20 cellular contexts compared by ENCODE assay signal in genomic region chr1:2805801-2806430, GRCh38. TPM values are rescaled to one million over a fixed set of nuclear protein-coding genes. Genes with fewer than 3 reads are reported as not detected.
DNase-seq lines count a peak whose midpoint lies in the region; ATAC-seq, FAIRE-seq and TF ChIP-seq lines count a peak whose summit lies in the region.
"Had no signal": no experiment of that assay in that cellular context is flagged by ENCODE, and none has a peak within 500 bp of the region (broad histone marks: within the 10 kb centered on the region; RNA-seq: fewer than 3 reads in every experiment).

No MANE protein-coding gene starts in this region.

- H3K4me3 ChIP-seq in HEK293 (ENCODE audit: low read depth, low read length) (no peak overlapping the region), body of pancreas (no peak overlapping the region), kidney (ENCODE audit: low read length in 2 of 2) (no peak overlapping the region), neural progenitor cell (no peak overlapping the region)
- H3K4me3 ChIP-seq: K562, MG63 had no signal

- H3K27me3 ChIP-seq in body of pancreas (peaks cover 0 to 5% of the 10 kb centered on the region in 2 donors), neural progenitor cell (no peaks in the 10 kb centered on the region)

- no peak overlapping the region for H3K9ac ChIP-seq in kidney (ENCODE audit: low read length in 2 of 2)
- no peak overlapping the region for H3K9ac ChIP-seq in neural progenitor cell

- no peak for DNase-seq in body of pancreas
- peak; percentile 56 for DNase-seq in kidney
- DNase-seq in neural progenitor cell (ENCODE audit: low spot score) = no peak
- DNase-seq in cerebellar cortex (ENCODE audit: low spot score) = no peak
- DNase-seq: BE2C, EL, GF-D8, MG63, NCI-H1417 treated with DMSO at 0.1 percent for 48 hours, NCI-H187, NCI-H446, NCI-H526, OCI-M1, SHP77 had no signal

- H3K9me3 ChIP-seq in HEK293 (ENCODE audit: control insufficient read depth, insufficient read depth, low read depth, low read length) (no peaks in the 10 kb centered on the region), body of pancreas (no peaks in the 10 kb centered on the region), kidney (ENCODE audit: control insufficient read depth in 1 of 2, low read length in 2 of 2) (no peaks in the 10 kb centered on the region), neural progenitor cell (ENCODE audit: low read depth) (no peaks in the 10 kb centered on the region)
- H3K9me3 ChIP-seq: BE2C, MG63 had no signal

- no peak overlapping the region for H2AFZ ChIP-seq in neural progenitor cell (replicated peaks)

- H4K20me1 ChIP-seq in neural progenitor cell (ENCODE audit: low read depth) = no peaks in the 10 kb centered on the region

- H3K36me3 ChIP-seq in HEK293 (ENCODE audit: control insufficient read depth in 2 of 2, insufficient read depth in 1 of 2, low read length in 2 of 2) (no peaks in the 10 kb centered on the region), body of pancreas (replicated peaks in 1 of 2; ENCODE audit: insufficient read depth in 1 of 2, low read depth in 2 of 2) (no peaks in the 10 kb centered on the region), kidney (ENCODE audit: control insufficient read depth in 1 of 2, insufficient read depth in 2 of 2, low read length in 2 of 2) (no peaks in the 10 kb centered on the region), neural progenitor cell (no peaks in the 10 kb centered on the region)
- H3K36me3 ChIP-seq: BE2C, MG63 had no signal

- H3K36me3 Mint-ChIP-seq in neural progenitor cell = no peaks in the 10 kb centered on the region

- POLR2A ChIA-PET in HEK293 (lab: Yijun Ruan, JAX) = no interaction called here

- peaks cover 3% of the 10 kb centered on the region for H3K27me3 Mint-ChIP-seq in neural progenitor cell (ENCODE audit: insufficient read depth, low read depth)

- no peak for FAIRE-seq in kidney (lab: Jason Lieb, UNC)
- FAIRE-seq: H1, K562, RCC 7860 had no signal

- CTCF ChIA-PET in HEK293 (lab: Yijun Ruan, JAX) = no interaction called here

- H3K4me1 ChIP-seq in HEK293 (ENCODE audit: control insufficient read depth, insufficient read depth, low read length) (no peaks in the 10 kb centered on the region), body of pancreas (peaks cover 13% of the 10 kb centered on the region), kidney (ENCODE audit: control insufficient read depth in 1 of 2, insufficient read depth in 1 of 2, low read depth in 1 of 2, low read length in 2 of 2) (no peaks in the 10 kb centered on the region), neural progenitor cell (no peaks in the 10 kb centered on the region)
- H3K4me1 ChIP-seq: BE2C had no signal

- H3K27ac Mint-ChIP-seq in neural progenitor cell = peak overlapping the region; percentile 79

- TF ChIP-seq POLR2A in body of pancreas (IDR thresholded peaks at IDR 0.05) = no peak

- H3K9me3 Mint-ChIP-seq in neural progenitor cell = no peaks in the 10 kb centered on the region

- intact Hi-C loops in body of pancreas (cut with DNase I) = no loop called here
- intact Hi-C loops in kidney (cut with DNase I) = no loop called here

- H3F3A ChIP-seq in neural progenitor cell (ENCODE audit: low read depth) = no peaks in the 10 kb centered on the region

- no peak overlapping the region for H3K27ac ChIP-seq in HEK293 (ENCODE audit: extremely low read depth, low read depth, low read length)
- no peak overlapping the region for H3K27ac ChIP-seq in body of pancreas
- no peak overlapping the region for H3K27ac ChIP-seq in kidney (ENCODE audit: low read depth in 2 of 2, low read length in 2 of 2)
- H3K27ac ChIP-seq in neural progenitor cell = no peak overlapping the region

- WGBS in body of pancreas, 2 donors = 47 to 51% methylated on average over 22 to 24 of the region's 25 CpGs

- peaks cover 3% of the 10 kb centered on the region for H3K4me1 Mint-ChIP-seq in neural progenitor cell

- TF ChIP-seq CTCF in HEK293 (tag by site-specific recombination; IDR thresholded peaks at IDR 0.05) (no peak), body of pancreas (IDR thresholded peaks at IDR 0.05) (no peak), kidney (IDR thresholded peaks at IDR 0.05; ENCODE audit: borderline replicate concordance, extremely low read depth, insufficient read depth) (no peak), neural progenitor cell (IDR thresholded peaks at IDR 0.05) (no peak)

- no peak overlapping the region for H3K4me2 ChIP-seq in neural progenitor cell

- no peak overlapping the region for H3K4me3 Mint-ChIP-seq in neural progenitor cell

- no peaks in the 10 kb centered on the region for H3K79me2 ChIP-seq in neural progenitor cell (ENCODE audit: low read depth)

- ATAC-seq in body of pancreas (peak; percentile 7), HG03378 (IDR thresholded peaks at IDR 0.05; ENCODE audit: unreplicated experiment) (no peak), GM21447 (IDR thresholded peaks at IDR 0.05; ENCODE audit: unreplicated experiment) (no peak)
- ATAC-seq: K562 had no signal

TF ChIP-seq in HEK293, 187 proteins besides CTCF, POLR2A, EP300 and RAD21:
- TF ChIP-seq HOXD13 (CRISPR knock-in tag; IDR thresholded peaks at IDR 0.05; ENCODE audit: borderline replicate concordance) = no peak
- peak; percentile 83 for TF ChIP-seq ZNF623 (tag by site-specific recombination; IDR thresholded peaks at IDR 0.05)

RNA-seq across cellular contexts. Expression of gene TTC34, which starts 4.4 kb away (rescaled TPM):
- total RNA-seq in body of pancreas (under 1 TPM; under 0.01 to 0.52 TPM), kidney (2.4 TPM), neural progenitor cell (ENCODE audit: low replicate concordance) (0.09 and 0.87 TPM in 2 replicates)
- 0.15 TPM for polyA plus RNA-seq in kidney (ENCODE audit: insufficient read depth, low read depth, low replicate concordance)
